In genomic region chr1:40373323-40374283, GRCh38 we compare ENCODE assay signal across 8 cellular contexts. TPM values are rescaled to one million over a fixed set of nuclear protein-coding genes. Genes with fewer than 3 reads are reported as not detected.
DNase-seq lines count a peak whose midpoint lies in the region; ATAC-seq and TF ChIP-seq lines count a peak whose summit lies in the region.

SMAP2 (plus strand) TSS chr1:40373727; CDS start chr1:40374121, 394 bp downstream.

- TF ChIP-seq CTCF in psoas muscle (IDR thresholded peaks at IDR 0.05) = no peak

- intact Hi-C loops in left ventricle myocardium superior (cut with micrococcal nuclease) = no loop called here
- intact Hi-C loops in psoas muscle (cut with DNase I) = no loop called here

- H3K9me3 ChIP-seq in psoas muscle = no peaks in the 10 kb centered on the region

- H3K27me3 ChIP-seq in psoas muscle (ENCODE audit: insufficient read depth in 3 of 3, low read length in 2 of 3) = no peaks in the 10 kb centered on the region

- peak; percentile 68 for DNase-seq in NCI-H187 treated with DMSO at 0.1 percent for 48 hours (lab: John Stamatoyannopoulos, UW)
- peak; percentile 93 to 97 (median 94) for DNase-seq in T-helper 2 cell
- peak; percentile 98 for DNase-seq in left ventricle myocardium superior
- peak; percentile 96 to 98 for DNase-seq in psoas muscle

- H3K36me3 ChIP-seq in psoas muscle (ENCODE audit: insufficient read depth in 1 of 2, low read depth in 1 of 2) (no peaks in the 10 kb centered on the region), urinary bladder (ENCODE audit: insufficient read depth) (peaks cover 3% of the 10 kb centered on the region)

- peak; percentile 90 for ATAC-seq in GM18498 (IDR thresholded peaks at IDR 0.05; ENCODE audit: unreplicated experiment)
- ATAC-seq in HG02938 (IDR thresholded peaks at IDR 0.05; ENCODE audit: unreplicated experiment) = peak; percentile 74
- peak; percentile 99 for ATAC-seq in left ventricle myocardium superior
- ATAC-seq in psoas muscle = peak; percentile 97 to 100 (median 98)

- peak within 1 kb of the TSS; percentile 95 for H3K4me3 ChIP-seq in psoas muscle
- H3K4me3 ChIP-seq in urinary bladder (ENCODE audit: low read depth, low read length) = peak within 1 kb of the TSS; percentile 99

- 1% methylated on average over 41 to 65 of the region's 65 CpGs for WGBS in psoas muscle, 3 donors
- WGBS in urinary bladder = under 1% methylated on average over 65 of the region's 65 CpGs

- H3K27ac ChIP-seq in angular gyrus (ENCODE audit: low read depth, low read length) (peak within 1 kb of the TSS; percentile 84), psoas muscle (peak within 1 kb of the TSS; percentile 80), urinary bladder (ENCODE audit: low read depth) (peak within 1 kb of the TSS; percentile 88)

- peaks cover 14% of the 10 kb centered on the region for H3K4me1 ChIP-seq in psoas muscle
- H3K4me1 ChIP-seq in urinary bladder (ENCODE audit: insufficient read depth) = no peaks in the 10 kb centered on the region

RNA-seq across cellular contexts. Expression of gene SMAP2, which starts in this region (rescaled TPM):
- 15.1 TPM for total RNA-seq in left ventricle myocardium superior
- total RNA-seq in psoas muscle = 10 to 100 TPM in 3 of 4 donors, 1 to 10 TPM in 1; 6.9 to 35.0 (median 15.3) TPM
- polyA plus RNA-seq in psoas muscle = 10 to 100 TPM; 18.0 to 32.2 (median 18.4) TPM
- 17.0 TPM for total RNA-seq in urinary bladder
- polyA plus RNA-seq in urinary bladder = 47.3 TPM

Comparison
In these comparisons a context has a peak if more than half of its experiments do, and no peak if none do; other contexts are left out.
1. Peak in every context shown above with its lines: DNase-seq, ATAC-seq, H3K4me3 ChIP-seq and H3K27ac ChIP-seq.